ENCODE assay signal across 8 cellular contexts in genomic region chr1:9874959-9875635, GRCh38. TPM values are rescaled to one million over a fixed set of nuclear protein-coding genes. Genes with fewer than 3 reads are reported as not detected.
DNase-seq lines count a peak whose midpoint lies in the region; ATAC-seq, FAIRE-seq and TF ChIP-seq lines count a peak whose summit lies in the region.

No MANE protein-coding gene starts in this region.

- POLR2A ChIA-PET in H1 (lab: Charles Lee; ENCODE audit: partially characterized antibody), result interaction anchor here (0.6 to 1.7 kb wide), 5 partner anchors 8 to 99 kb away, joined by 3 to 7 read pairs (median 4); partner anchors contain the start of genes LZIC and NMNAT1

- FAIRE-seq in H1 (lab: Jason Lieb, UNC), result peak; percentile 93

- H3K4me1 Mint-ChIP-seq in memory B cell, result peaks cover 6% of the 10 kb centered on the region

- H2AFZ ChIP-seq in H1 (ENCODE audit: low read length), result no peak overlapping the region

- peak; percentile 77 to 96 (median 92) for TF ChIP-seq CTCF in H1 (IDR thresholded peaks at IDR 0.05; ENCODE audit: control extremely low read depth in 1 of 3, insufficient read depth in 1 of 3, low read depth in 1 of 3, low read length in 3 of 3)

- H3K79me2 ChIP-seq in H1 (ENCODE audit: control insufficient read depth in 1 of 2, insufficient read depth in 2 of 2, low read length in 2 of 2), result no peaks in the 10 kb centered on the region

- H3K9me3 Mint-ChIP-seq in memory B cell, result no peaks in the 10 kb centered on the region

- no peak overlapping the region for H3K4ac ChIP-seq in H1 (replicated peaks; ENCODE audit: insufficient read length, low read depth, low read length)

- no peaks in the 10 kb centered on the region for H4K20me1 ChIP-seq in H1 (replicated peaks in 1 of 2; ENCODE audit: control insufficient read depth in 1 of 2, insufficient read depth in 2 of 2, low read length in 2 of 2)

- no peaks in the 10 kb centered on the region for H3K36me3 Mint-ChIP-seq in memory B cell

- peak overlapping the region; percentile 81 for H4K8ac ChIP-seq in H1 (ENCODE audit: extremely low read depth, insufficient read depth, low read length)

- H3K9ac ChIP-seq in H1 (replicated peaks in 1 of 4; ENCODE audit: extremely low read depth in 1 of 4, low read depth in 3 of 4, low read length in 3 of 4), result peak overlapping the region in 1 of 4 experiments; percentile 8; a peak in 1 of 7 replicates

- 43% methylated on average over 25 of the region's 25 CpGs; no CpG with 5 or more reads in 1 of the 2 experiments for WGBS in H1 (ENCODE audit: extremely low coverage in 1 of 2, insufficient coverage in 1 of 2, insufficient read length in 1 of 2, insufficient replicate concordance in 2 of 2, low coverage in 1 of 2, low lambda C conversion rate in 2 of 2, missing lambda C conversion rate in 1 of 2), 2 experiments

- H3K27me3 ChIP-seq in H1 (replicated peaks in 1 of 4; ENCODE audit: control insufficient read depth in 3 of 4, extremely low read depth in 1 of 4, insufficient read depth in 3 of 4, low read length in 3 of 4), result no peaks in the 10 kb centered on the region

- no peak overlapping the region; the same call in 1 of the 2 replicates for H2BK20ac ChIP-seq in H1 (ENCODE audit: low read length)

- TF ChIP-seq EP300 in H1 (IDR thresholded peaks at IDR 0.05; ENCODE audit: borderline replicate concordance in 1 of 2, low read depth in 2 of 2, low read length in 2 of 2), result no peak; a peak in 1 of 3 replicates

- peak overlapping the region; percentile 30 for H4K5ac ChIP-seq in H1 (ENCODE audit: insufficient read length, low read depth, low read length)

- no peak overlapping the region for H2AK5ac ChIP-seq in H1 (ENCODE audit: low read depth, low read length)

- peak overlapping the region; percentile 1 to 59; a peak in 3 of 4 replicates for H3K4me2 ChIP-seq in H1 (ENCODE audit: insufficient read depth in 1 of 2, low read depth in 2 of 2, low read length in 2 of 2)

- no peak overlapping the region for H3K56ac ChIP-seq in H1 (replicated peaks; ENCODE audit: insufficient read length, low read depth, low read length)

- H3K4me3 Mint-ChIP-seq in memory B cell, result peak overlapping the region; percentile 12

- TF ChIP-seq POLR2A in H1 (IDR thresholded peaks at IDR 0.05; ENCODE audit: control extremely low read depth in 1 of 2, low read depth in 2 of 2, low read length in 2 of 2), result no peak

- H3K4me3 ChIP-seq in H1 (ENCODE audit: extremely low read depth in 1 of 4, insufficient read depth in 2 of 4, low read depth in 3 of 4, low read length in 4 of 4), result peak overlapping the region in 2 of 4 experiments; percentile 29 to 45; a peak in 4 of 8 replicates

- peak overlapping the region; percentile 48; the same call in 1 of the 2 replicates for H3K18ac ChIP-seq in H1 (ENCODE audit: extremely low read depth, low read length)

- TF ChIP-seq RAD21 in H1 (IDR thresholded peaks at IDR 0.05 in 1 of 2, conservative IDR thresholded peaks at IDR 0.05 in 1 of 2; ENCODE audit: low read depth in 2 of 2, low read length in 2 of 2), result peak; percentile 93 to 95

- H3K36me3 ChIP-seq in H1 (ENCODE audit: control insufficient read depth in 2 of 4, insufficient read depth in 4 of 4, low read length in 3 of 4), result no peaks in the 10 kb centered on the region

- CTCF ChIA-PET in H1 (lab: Charles Lee; ENCODE audit: partially characterized antibody), result interaction anchor here (0.6 to 17.3 kb wide), 34 partner anchors 9 to 396 kb away, joined by 3 to 312 read pairs (median 5); partner anchors contain the start of genes LZIC and NMNAT1

- H3K4me1 ChIP-seq in H1 (replicated peaks in 1 of 4; ENCODE audit: control insufficient read depth in 3 of 4, insufficient read depth in 4 of 4, low read length in 3 of 4), result peaks cover 0 to 8% (median 6%) of the 10 kb centered on the region in 4 experiments; a peak in 6 of 7 replicates

- H3K79me1 ChIP-seq in H1 (ENCODE audit: low read depth, low read length), result no peaks in the 10 kb centered on the region; the same call in 1 of the 2 replicates

- peak overlapping the region; percentile 71; the same call in 1 of the 2 replicates for H2BK12ac ChIP-seq in H1 (ENCODE audit: low read depth, low read length)

- H2BK120ac ChIP-seq in H1 (replicated peaks; ENCODE audit: low read depth, low read length), result no peak overlapping the region

- no peak overlapping the region for H3K14ac ChIP-seq in H1 (ENCODE audit: insufficient read length)

- ATAC-seq in HG02981 (IDR thresholded peaks at IDR 0.05; ENCODE audit: unreplicated experiment), result peak; percentile 63
- ATAC-seq in memory B cell (ENCODE audit: low read depth), result peak; percentile 94
- ATAC-seq in HG03135 (IDR thresholded peaks at IDR 0.05; ENCODE audit: unreplicated experiment), result no peak

- no peaks in the 10 kb centered on the region for H3K27me3 Mint-ChIP-seq in memory B cell

- no peaks in the 10 kb centered on the region; the same call in 1 of the 2 replicates for H3K23me2 ChIP-seq in H1 (ENCODE audit: low read depth, low read length)

- H3K9me3 ChIP-seq in H1 (ENCODE audit: insufficient read depth in 2 of 2, low read depth in 1 of 2, low read length in 1 of 2), result no peaks in the 10 kb centered on the region

- no peak overlapping the region for H2BK5ac ChIP-seq in H1 (ENCODE audit: low read depth, low read length)

- H2BK15ac ChIP-seq in H1 (ENCODE audit: low read length), result peak overlapping the region; percentile 40

- peak; percentile 92 for DNase-seq in D341Med (ENCODE audit: low spot score)
- DNase-seq in NCI-H82 (lab: John Stamatoyannopoulos, UW), result peak; percentile 93
- DNase-seq in activated CD8-positive, alpha-beta memory T cell treated with anti-CD3 and anti-CD28 coated beads for 1 hour (ENCODE audit: extremely low read depth in 1 of 2, low read depth in 1 of 2), result peak; percentile 40 to 57
- DNase-seq in H1 (ENCODE audit: low read depth in 1 of 2, low spot score in 2 of 2), result peak; percentile 61 to 92
- peak; percentile 70 to 72 for DNase-seq in memory B cell (ENCODE audit: low spot score in 2 of 2)
- DNase-seq in stimulated activated CD8-positive, alpha-beta memory T cell treated with anti-CD3 and anti-CD28 coated beads, Interleukin-15, amount 100 ng/mL, for 24 hours (ENCODE audit: low read depth), result peak; percentile 55

- H3K27ac ChIP-seq in H1 (ENCODE audit: low read depth, low read length), result no peak overlapping the region

- no peak overlapping the region for H3K23ac ChIP-seq in H1 (ENCODE audit: insufficient read length)

- no peak overlapping the region for H3K27ac Mint-ChIP-seq in memory B cell

- peak overlapping the region; percentile 58 for H4K91ac ChIP-seq in H1 (replicated peaks; ENCODE audit: insufficient read length, low read length)

TF ChIP-seq in H1, 55 proteins besides CTCF, POLR2A, EP300 and RAD21 (continues in another document):
- no peak; the same call in 1 of the 2 replicates for TF ChIP-seq RBBP5 (IDR thresholded peaks at IDR 0.05; ENCODE audit: borderline replicate concordance, low read depth, low read length)
- 0 out of 4 replicates have a peak, but pooled peaks of 1 of the 2 experiments have one; percentile 58 for TF ChIP-seq SIN3A (conservative IDR thresholded peaks at IDR 0.05 in 1 of 2, IDR thresholded peaks at IDR 0.05 in 1 of 2; ENCODE audit: low read depth in 1 of 2, low read length in 2 of 2)
- peak; percentile 43; the same call in 1 of the 2 replicates for TF ChIP-seq TAF1 (IDR thresholded peaks at IDR 0.05; ENCODE audit: low read depth, low read length)
- TF ChIP-seq, protein P1, sequence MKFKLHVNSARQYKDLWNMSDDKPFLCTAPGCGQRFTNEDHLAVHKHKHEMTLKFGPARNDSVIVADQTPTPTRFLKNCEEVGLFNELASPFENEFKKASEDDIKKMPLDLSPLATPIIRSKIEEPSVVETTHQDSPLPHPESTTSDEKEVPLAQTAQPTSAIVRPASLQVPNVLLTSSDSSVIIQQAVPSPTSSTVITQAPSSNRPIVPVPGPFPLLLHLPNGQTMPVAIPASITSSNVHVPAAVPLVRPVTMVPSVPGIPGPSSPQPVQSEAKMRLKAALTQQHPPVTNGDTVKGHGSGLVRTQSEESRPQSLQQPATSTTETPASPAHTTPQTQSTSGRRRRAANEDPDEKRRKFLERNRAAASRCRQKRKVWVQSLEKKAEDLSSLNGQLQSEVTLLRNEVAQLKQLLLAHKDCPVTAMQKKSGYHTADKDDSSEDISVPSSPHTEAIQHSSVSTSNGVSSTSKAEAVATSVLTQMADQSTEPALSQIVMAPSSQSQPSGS (IDR thresholded peaks at IDR 0.05; ENCODE audit: low read length), result 0 out of 2 replicates have a peak, but pooled peaks have one; percentile 31
- peak; percentile 48; the same call in 1 of the 2 replicates for TF ChIP-seq TBP (IDR thresholded peaks at IDR 0.05; ENCODE audit: low read depth, low read length)
- TF ChIP-seq, protein P2, sequence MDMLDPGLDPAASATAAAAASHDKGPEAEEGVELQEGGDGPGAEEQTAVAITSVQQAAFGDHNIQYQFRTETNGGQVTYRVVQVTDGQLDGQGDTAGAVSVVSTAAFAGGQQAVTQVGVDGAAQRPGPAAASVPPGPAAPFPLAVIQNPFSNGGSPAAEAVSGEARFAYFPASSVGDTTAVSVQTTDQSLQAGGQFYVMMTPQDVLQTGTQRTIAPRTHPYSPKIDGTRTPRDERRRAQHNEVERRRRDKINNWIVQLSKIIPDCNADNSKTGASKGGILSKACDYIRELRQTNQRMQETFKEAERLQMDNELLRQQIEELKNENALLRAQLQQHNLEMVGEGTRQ (IDR thresholded peaks at IDR 0.05; ENCODE audit: low read length), result no peak
- TF ChIP-seq CHD1 (IDR thresholded peaks at IDR 0.05; ENCODE audit: low read depth, low read length), result no peak
- TF ChIP-seq EGR1 (IDR thresholded peaks at IDR 0.05; ENCODE audit: borderline replicate concordance, low read depth, low read length), result no peak

RNA-seq across cellular contexts. Expression of gene CTNNBIP1, which starts 35.0 kb away (rescaled TPM):
- 46.6 and 49.5 TPM in 2 replicates for total RNA-seq in H1 (2021; fragmentation: NEBNext Ultra II Directional; extraction: Animal tissue kit (Norgen Biotek cat#: 25700))
- 40.9 and 48.8 TPM in 2 replicates for polyA plus RNA-seq in H1 (2011; rRNA removed)
- polyA plus RNA-seq in H1 (2011; cell fraction: cytosol; rRNA removed), result 50.8 TPM
- 37.8 TPM for polyA plus RNA-seq in H1 (2011; cell fraction: nucleus; rRNA removed)
- polyA plus RNA-seq in H1 (2012, experiment 1 of 2), result 29.8 to 63.7 TPM (median 56.8 TPM) in 4 replicates
- 31.9 TPM for polyA plus RNA-seq in H1 (2012, experiment 2 of 2)
- polyA plus RNA-seq in H1 (2013, experiment 1 of 2), result 27.0 TPM
- 29.6 TPM for polyA plus RNA-seq in H1 (2013, experiment 2 of 2)
- polyA minus RNA-seq in H1 (2011; rRNA and poly(A)+ RNA removed), result 21.0 and 32.7 TPM in 2 replicates
- 36.7 TPM for polyA minus RNA-seq in H1 (2011; cell fraction: cytosol; rRNA and poly(A)+ RNA removed)
- 18.3 TPM for polyA minus RNA-seq in H1 (2011; cell fraction: nucleus; rRNA and poly(A)+ RNA removed)

RNA-seq across cellular contexts. Expression of gene CLSTN1, which starts 51.3 kb away (rescaled TPM):
- 97.4 and 99.0 TPM in 2 replicates for total RNA-seq in H1 (2021; fragmentation: NEBNext Ultra II Directional; extraction: Animal tissue kit (Norgen Biotek cat#: 25700))
- polyA plus RNA-seq in H1 (2011; rRNA removed), result 34.2 and 55.4 TPM in 2 replicates
- 38.7 TPM for polyA plus RNA-seq in H1 (2011; cell fraction: cytosol; rRNA removed)
- polyA plus RNA-seq in H1 (2011; cell fraction: nucleus; rRNA removed), result 87.5 TPM
- polyA plus RNA-seq in H1 (2012, experiment 1 of 2), result 78.7 to 109 TPM (median 97.3 TPM) in 4 replicates
- polyA plus RNA-seq in H1 (2012, experiment 2 of 2), result 84.4 TPM
- 126 TPM for polyA plus RNA-seq in H1 (2013, experiment 1 of 2)
- 110 TPM for polyA plus RNA-seq in H1 (2013, experiment 2 of 2)
- 42.8 and 45.5 TPM in 2 replicates for polyA minus RNA-seq in H1 (2011; rRNA and poly(A)+ RNA removed)
- polyA minus RNA-seq in H1 (2011; cell fraction: cytosol; rRNA and poly(A)+ RNA removed), result 54.3 TPM
- polyA minus RNA-seq in H1 (2011; cell fraction: nucleus; rRNA and poly(A)+ RNA removed), result 31.1 TPM
